8 cellular contexts compared by ENCODE assay signal in genomic region chr15:41661529-41662225, GRCh38. TPM values are rescaled to one million over a fixed set of nuclear protein-coding genes. Genes with fewer than 3 reads are reported as not detected.
A peak's percentile ranks its signal among the peaks of the same experiment; 100 is the strongest.
DNase-seq lines count a peak whose midpoint lies in the region; ATAC-seq and TF ChIP-seq lines count a peak whose summit lies in the region.

No MANE protein-coding gene starts in this region.

- TF ChIP-seq CTCF in MM.1S (IDR thresholded peaks at IDR 0.05; ENCODE audit: low read length): no peak
- no peak for TF ChIP-seq CTCF in ovary (IDR thresholded peaks at IDR 0.05)
- no peak for TF ChIP-seq CTCF in testis (IDR thresholded peaks at IDR 0.05)

- DNase-seq in AG08396 (ENCODE audit: low spot score): peak; percentile 78
- DNase-seq in MM.1S: peak; percentile 92
- peak; percentile 75 for DNase-seq in SW480 (ENCODE audit: low spot score)
- peak; percentile 24 for DNase-seq in activated naive CD8-positive, alpha-beta T cell treated with anti-CD3 and anti-CD28 coated beads, Interleukin-2, amount 50 U/mL, for 16 hours (ENCODE audit: low read depth, low spot score)
- peak; percentile 88 for DNase-seq in cardiac septum (ENCODE audit: low spot score)
- peak; percentile 73 to 82 (median 75) for DNase-seq in ovary
- DNase-seq in testis: peak; percentile 90

- H3K27ac ChIP-seq in MM.1S (ENCODE audit: low read length) (peak overlapping the region; percentile 90), ovary (no peak overlapping the region), testis (peak overlapping the region; percentile 83 to 89)

- WGBS in ovary, 3 donors: 0 to 1% (median 1%) methylated on average over 44 of the region's 44 CpGs
- 0 to 1% methylated on average over 24 to 44 of the region's 44 CpGs for WGBS in testis, 2 donors

- intact Hi-C loops in cardiac septum (cut with DNase I) (loop anchor here (2.0 to 5.0 kb wide), 2 partner anchors 41 to 111 kb away; partner anchors contain the start of gene MAPKBP1), ovary (cut with DNase I) (loop anchor here in 2 of 4 donors (5.0 kb wide), 2 partner anchors 39 to 104 kb away; partner anchors contain the start of gene TYRO3 (in 1 of the 2)), testis (cut with DNase I; ENCODE audit: low total_unique reads) (no loop called here)

- peaks cover 19% of the 10 kb centered on the region for H3K4me1 ChIP-seq in MM.1S (ENCODE audit: low read length)
- H3K4me1 ChIP-seq in ovary (ENCODE audit: insufficient read depth): peaks cover 5% of the 10 kb centered on the region
- peaks cover 5% of the 10 kb centered on the region for H3K4me1 ChIP-seq in testis

- peak overlapping the region; percentile 74 for H3K9ac ChIP-seq in MM.1S (ENCODE audit: low read length)

- H2AFZ ChIP-seq in MM.1S (ENCODE audit: low read length): peak overlapping the region; percentile 84

- H3K4me3 ChIP-seq in MM.1S (ENCODE audit: low read length): peak overlapping the region; percentile 68
- H3K4me3 ChIP-seq in ovary: peak overlapping the region; percentile 30
- peak overlapping the region; percentile 55 to 68 for H3K4me3 ChIP-seq in testis

- TF ChIP-seq EP300 in ovary (IDR thresholded peaks at IDR 0.05): no peak

- H3K79me2 ChIP-seq in MM.1S (ENCODE audit: low read length): peaks cover 55% of the 10 kb centered on the region

- H3F3A ChIP-seq in MM.1S (ENCODE audit: insufficient read depth, low read length): peaks cover 27% of the 10 kb centered on the region

- peak overlapping the region; percentile 98 for H3K4me2 ChIP-seq in MM.1S (ENCODE audit: low read depth, low read length)

- peak; percentile 39 for ATAC-seq in GM19328 (IDR thresholded peaks at IDR 0.05; ENCODE audit: unreplicated experiment)

- H3K9me3 ChIP-seq in MM.1S (replicated peaks; ENCODE audit: insufficient read depth, low read length) (no peaks in the 10 kb centered on the region), ovary (no peaks in the 10 kb centered on the region), testis (no peaks in the 10 kb centered on the region)

- peaks cover 27% of the 10 kb centered on the region for H4K20me1 ChIP-seq in MM.1S (ENCODE audit: insufficient read depth, low read length)

- no peaks in the 10 kb centered on the region for H3K36me3 ChIP-seq in MM.1S (replicated peaks; ENCODE audit: insufficient read depth, low read length)
- no peaks in the 10 kb centered on the region for H3K36me3 ChIP-seq in ovary
- H3K36me3 ChIP-seq in testis (ENCODE audit: low read depth, missing control alignments): no peaks in the 10 kb centered on the region

- no peak for TF ChIP-seq POLR2A in ovary (IDR thresholded peaks at IDR 0.05)
- no peak for TF ChIP-seq POLR2A in testis (IDR thresholded peaks at IDR 0.05)

- no peaks in the 10 kb centered on the region for H3K9me2 ChIP-seq in MM.1S (replicated peaks; ENCODE audit: insufficient read depth, low read length)

- H3K27me3 ChIP-seq in MM.1S (replicated peaks; ENCODE audit: insufficient read depth, low read length): 0 out of 2 replicates have a peak, but pooled peaks cover 5% of the 10 kb centered on the region
- no peaks in the 10 kb centered on the region for H3K27me3 ChIP-seq in ovary
- no peaks in the 10 kb centered on the region for H3K27me3 ChIP-seq in testis

RNA-seq across cellular contexts. Expression of gene MGA, which starts 1.5 kb away (rescaled TPM):
- total RNA-seq in cardiac septum: 37.3 TPM
- 10 to 100 TPM; 43.4 to 90.2 (median 61.6) TPM for total RNA-seq in ovary
- polyA plus RNA-seq in ovary: 10 to 100 TPM in 1 of 2 donors, 1 to 10 TPM in 1; 7.1 to 14.8 TPM
- total RNA-seq in testis: 10 to 100 TPM; 78.1 to 90.2 TPM
- 20.3 TPM for polyA plus RNA-seq in testis (ENCODE audit: insufficient read depth, low read depth, low replicate concordance)

Comparison
In these comparisons a context has a peak if more than half of its experiments do, and no peak if none do; other contexts are left out.
1. DNase-seq: peak in every context shown above with its lines; median percentile 92 in MM.1S; 90 in testis; 88 in cardiac septum; 78 in AG08396; 75 in SW480; 75 in ovary; 24 in activated naive CD8-positive, alpha-beta T cell treated with anti-CD3 and anti-CD28 coated beads, Interleukin-2, amount 50 U/mL, for 16 hours.
2. H3K27ac ChIP-seq: peak in MM.1S (single experiment) and testis (2 of 2); none in ovary (0 of 2).
3. Peak in every context shown above with its lines, with median percentiles within 50 percentile points of each other: H3K4me3 ChIP-seq.